ENCODE assay signal across 1 cellular context in genomic region chr9:78292716-78293497, GRCh38.
TF ChIP-seq lines count a peak whose summit lies in the region.

No MANE protein-coding gene starts in this region.

TF ChIP-seq in HepG2, 621 proteins besides CTCF, POLR2A, EP300 and RAD21 (continues in another document):
- TF ChIP-seq PBX3 (CRISPR knock-in tag; IDR thresholded peaks at IDR 0.05; ENCODE audit: borderline replicate concordance) (no peak), SMARCE1 (IDR thresholded peaks at IDR 0.05; ENCODE audit: borderline replicate concordance) (no peak), AKNA (CRISPR knock-in tag; IDR thresholded peaks at IDR 0.05; ENCODE audit: borderline replicate concordance) (no peak), ZNF354B (CRISPR knock-in tag; IDR thresholded peaks at IDR 0.05) (no peak), RFX3 (CRISPR knock-in tag; IDR thresholded peaks at IDR 0.05) (no peak), ZNF24 (IDR thresholded peaks at IDR 0.05) (no peak), ZSCAN12 (CRISPR knock-in tag; IDR thresholded peaks at IDR 0.05) (no peak), NAIF1 (CRISPR knock-in tag; IDR thresholded peaks at IDR 0.05; ENCODE audit: borderline replicate concordance) (no peak), DBP (CRISPR knock-in tag; IDR thresholded peaks at IDR 0.05; ENCODE audit: not compliant biosample characterization) (no peak), ZNF615 (CRISPR knock-in tag; IDR thresholded peaks at IDR 0.05; ENCODE audit: borderline replicate concordance) (no peak), PTBP1 (IDR thresholded peaks at IDR 0.05; ENCODE audit: low read depth, low read length, poor library complexity, severe bottlenecking) (no peak), FOSL2 (CRISPR knock-in tag; IDR thresholded peaks at IDR 0.05) (peak; percentile 53), PHF21A (CRISPR knock-in tag; IDR thresholded peaks at IDR 0.05) (no peak; the same call in 1 of the 2 replicates), SNAPC2 (CRISPR knock-in tag; IDR thresholded peaks at IDR 0.05) (no peak), NR2F6 (IDR thresholded peaks at IDR 0.05) (no peak), NR2F6 (CRISPR knock-in tag; IDR thresholded peaks at IDR 0.05) (0 out of 2 replicates have a peak, but pooled peaks have one; percentile 2), TRIM24 (CRISPR knock-in tag; IDR thresholded peaks at IDR 0.05) (no peak), KDM6A (CRISPR knock-in tag; IDR thresholded peaks at IDR 0.05; ENCODE audit: low read depth) (no peak), ZSCAN22 (CRISPR knock-in tag; IDR thresholded peaks at IDR 0.05) (no peak), ZBTB1 (CRISPR knock-in tag; IDR thresholded peaks at IDR 0.05; ENCODE audit: borderline replicate concordance) (no peak), ZNF143 (CRISPR knock-in tag; IDR thresholded peaks at IDR 0.05) (no peak), CHCHD3 (CRISPR knock-in tag; IDR thresholded peaks at IDR 0.05) (no peak), SP140L (CRISPR knock-in tag; IDR thresholded peaks at IDR 0.05; ENCODE audit: borderline replicate concordance) (no peak), ISX (CRISPR knock-in tag; conservative IDR thresholded peaks at IDR 0.05) (no peak), TEF (CRISPR knock-in tag; IDR thresholded peaks at IDR 0.05) (no peak), LRRFIP1 (CRISPR knock-in tag; conservative IDR thresholded peaks at IDR 0.05) (no peak), ZNF234 (CRISPR knock-in tag; conservative IDR thresholded peaks at IDR 0.05) (no peak), SALL2 (CRISPR knock-in tag; IDR thresholded peaks at IDR 0.05) (no peak), MAFK (conservative IDR thresholded peaks at IDR 0.05 in 1 of 2, IDR thresholded peaks at IDR 0.05 in 1 of 2; ENCODE audit: low read length in 2 of 2) (no peak), ZNF558 (CRISPR knock-in tag; IDR thresholded peaks at IDR 0.05; ENCODE audit: borderline replicate concordance) (no peak), ZNF180 (CRISPR knock-in tag; IDR thresholded peaks at IDR 0.05; ENCODE audit: borderline replicate concordance, low read depth) (no peak), IKZF1 (IDR thresholded peaks at IDR 0.05) (no peak), ETV5 (CRISPR knock-in tag; IDR thresholded peaks at IDR 0.05; ENCODE audit: borderline replicate concordance) (no peak; the same call in 1 of the 2 replicates), ZNF407 (CRISPR knock-in tag; IDR thresholded peaks at IDR 0.05; ENCODE audit: not compliant biosample characterization) (no peak), ZBTB10 (CRISPR knock-in tag; IDR thresholded peaks at IDR 0.05; ENCODE audit: borderline replicate concordance) (no peak)
